In genomic region chr11:33292306-33292705, GRCh38 we compare ENCODE assay signal across 18 cellular contexts.
"Had no signal": no experiment of that assay in that cellular context is flagged by ENCODE, and none has a peak within 500 bp of the region (broad histone marks: within the 10 kb centered on the region; RNA-seq: fewer than 3 reads in every experiment).

No MANE protein-coding gene starts in this region.

- H3K9me3 Mint-ChIP-seq: naive B cell had no signal

- H3K4me3 ChIP-seq: hepatocyte, lower lobe of right lung, tibial nerve had no signal

- H3K27me3 Mint-ChIP-seq: activated CD4-positive, alpha-beta memory T cell treated with anti-CD3 and anti-CD28 coated beads, Interleukin-2, amount 10 ng/mL, durations not matched to agents 7 days and 5 days; activated CD4-positive, alpha-beta T cell treated with anti-CD3 and anti-CD28 coated beads for 36 hours; activated naive CD8-positive, alpha-beta T cell treated with anti-CD3 and anti-CD28 coated beads, Interleukin-2, amount 10 ng/mL, durations not matched to agents 7 days and 5 days; naive B cell; stimulated activated naive CD8-positive, alpha-beta T cell treated with anti-CD3 and anti-CD28 coated beads, Interleukin-15, amount 100 ng/mL, for 72 hours had no signal

- H3K4me3 Mint-ChIP-seq: activated CD4-positive, alpha-beta memory T cell treated with anti-CD3 and anti-CD28 coated beads, Interleukin-2, amount 10 ng/mL, durations not matched to agents 7 days and 5 days; activated CD4-positive, alpha-beta T cell treated with anti-CD3 and anti-CD28 coated beads for 36 hours; activated naive CD8-positive, alpha-beta T cell treated with anti-CD3 and anti-CD28 coated beads, Interleukin-2, amount 10 ng/mL, durations not matched to agents 7 days and 5 days; mesothelial cell of epicardium; naive B cell; stimulated activated naive CD8-positive, alpha-beta T cell treated with anti-CD3 and anti-CD28 coated beads, Interleukin-15, amount 100 ng/mL, for 72 hours had no signal

- DNase-seq: activated CD4-positive, alpha-beta memory T cell treated with anti-CD3 and anti-CD28 coated beads, Interleukin-2, amount 10 ng/mL, durations not matched to agents 7 days and 5 days; activated CD4-positive, alpha-beta T cell treated with anti-CD3 and anti-CD28 coated beads for 36 hours; activated naive CD8-positive, alpha-beta T cell treated with anti-CD3 and anti-CD28 coated beads, Interleukin-2, amount 10 ng/mL, durations not matched to agents 7 days and 5 days; anterior cingulate cortex; effector CD4-positive, alpha-beta T cell; foreskin melanocyte; kidney; lower lobe of right lung; naive B cell; SK-N-SH; stimulated activated CD4-positive, alpha-beta T cell treated with anti-CD3 and anti-CD28 coated beads, Interleukin-12 subunit alpha, Interleukin-12 subunit beta, amount 100 ng/mL, for 4 hours; stimulated activated naive CD8-positive, alpha-beta T cell treated with anti-CD3 and anti-CD28 coated beads, Interleukin-15, amount 100 ng/mL, for 72 hours; T-helper 1 cell; WERI-Rb-1 had no signal

- H3K27me3 ChIP-seq: hepatocyte, tibial nerve had no signal

- H3K27ac ChIP-seq: lower lobe of right lung, WERI-Rb-1 had no signal

- H3K27ac Mint-ChIP-seq: activated CD4-positive, alpha-beta memory T cell treated with anti-CD3 and anti-CD28 coated beads, Interleukin-2, amount 10 ng/mL, durations not matched to agents 7 days and 5 days; activated CD4-positive, alpha-beta T cell treated with anti-CD3 and anti-CD28 coated beads for 36 hours; activated naive CD8-positive, alpha-beta T cell treated with anti-CD3 and anti-CD28 coated beads, Interleukin-2, amount 10 ng/mL, durations not matched to agents 7 days and 5 days; mesothelial cell of epicardium; stimulated activated naive CD8-positive, alpha-beta T cell treated with anti-CD3 and anti-CD28 coated beads, Interleukin-15, amount 100 ng/mL, for 72 hours had no signal

- H3K36me3 ChIP-seq: WERI-Rb-1 had no signal

- H3K9me3 ChIP-seq: lower lobe of right lung, SK-N-SH, tibial nerve had no signal

- ATAC-seq: activated CD4-positive, alpha-beta T cell treated with anti-CD3 and anti-CD28 coated beads for 36 hours; sciatic nerve; stimulated activated naive CD8-positive, alpha-beta T cell treated with anti-CD3 and anti-CD28 coated beads, Interleukin-15, amount 100 ng/mL, for 72 hours had no signal
